1 cellular context compared by ENCODE assay signal in genomic region chr2:130791617-130791939, GRCh38.
A peak's percentile ranks its signal among the peaks of the same experiment; 100 is the strongest.
TF ChIP-seq lines count a peak whose summit lies in the region.

No MANE protein-coding gene starts in this region.

TF ChIP-seq in GM12878, 131 proteins besides CTCF, POLR2A, EP300 and RAD21:
- TF ChIP-seq MYB (IDR thresholded peaks at IDR 0.05; ENCODE audit: borderline replicate concordance, low read depth, low read length): no peak
- no peak for TF ChIP-seq GATAD2B (conservative IDR thresholded peaks at IDR 0.05; ENCODE audit: low read depth)
- TF ChIP-seq HSF1 (IDR thresholded peaks at IDR 0.05; ENCODE audit: low read depth, low read length): no peak
- TF ChIP-seq, protein P1, sequence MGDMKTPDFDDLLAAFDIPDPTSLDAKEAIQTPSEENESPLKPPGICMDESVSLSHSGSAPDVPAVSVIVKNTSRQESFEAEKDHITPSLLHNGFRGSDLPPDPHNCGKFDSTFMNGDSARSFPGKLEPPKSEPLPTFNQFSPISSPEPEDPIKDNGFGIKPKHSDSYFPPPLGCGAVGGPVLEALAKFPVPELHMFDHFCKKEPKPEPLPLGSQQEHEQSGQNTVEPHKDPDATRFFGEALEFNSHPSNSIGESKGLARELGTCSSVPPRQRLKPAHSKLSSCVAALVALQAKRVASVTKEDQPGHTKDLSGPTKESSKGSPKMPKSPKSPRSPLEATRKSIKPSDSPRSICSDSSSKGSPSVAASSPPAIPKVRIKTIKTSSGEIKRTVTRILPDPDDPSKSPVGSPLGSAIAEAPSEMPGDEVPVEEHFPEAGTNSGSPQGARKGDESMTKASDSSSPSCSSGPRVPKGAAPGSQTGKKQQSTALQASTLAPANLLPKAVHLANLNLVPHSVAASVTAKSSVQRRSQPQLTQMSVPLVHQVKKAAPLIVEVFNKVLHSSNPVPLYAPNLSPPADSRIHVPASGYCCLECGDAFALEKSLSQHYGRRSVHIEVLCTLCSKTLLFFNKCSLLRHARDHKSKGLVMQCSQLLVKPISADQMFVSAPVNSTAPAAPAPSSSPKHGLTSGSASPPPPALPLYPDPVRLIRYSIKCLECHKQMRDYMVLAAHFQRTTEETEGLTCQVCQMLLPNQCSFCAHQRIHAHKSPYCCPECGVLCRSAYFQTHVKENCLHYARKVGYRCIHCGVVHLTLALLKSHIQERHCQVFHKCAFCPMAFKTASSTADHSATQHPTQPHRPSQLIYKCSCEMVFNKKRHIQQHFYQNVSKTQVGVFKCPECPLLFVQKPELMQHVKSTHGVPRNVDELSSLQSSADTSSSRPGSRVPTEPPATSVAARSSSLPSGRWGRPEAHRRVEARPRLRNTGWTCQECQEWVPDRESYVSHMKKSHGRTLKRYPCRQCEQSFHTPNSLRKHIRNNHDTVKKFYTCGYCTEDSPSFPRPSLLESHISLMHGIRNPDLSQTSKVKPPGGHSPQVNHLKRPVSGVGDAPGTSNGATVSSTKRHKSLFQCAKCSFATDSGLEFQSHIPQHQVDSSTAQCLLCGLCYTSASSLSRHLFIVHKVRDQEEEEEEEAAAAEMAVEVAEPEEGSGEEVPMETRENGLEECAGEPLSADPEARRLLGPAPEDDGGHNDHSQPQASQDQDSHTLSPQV (IDR thresholded peaks at IDR 0.05): no peak
- TF ChIP-seq NFIC (IDR thresholded peaks at IDR 0.05; ENCODE audit: low read depth, low read length): no peak
- no peak for TF ChIP-seq ZBTB4 (CRISPR knock-in tag; IDR thresholded peaks at IDR 0.05)
- peak in 1 of 2 experiments; percentile 31; a peak in 1 of 4 replicates for TF ChIP-seq BHLHE40 (IDR thresholded peaks at IDR 0.05; ENCODE audit: borderline replicate concordance in 1 of 2, low read depth in 2 of 2, low read length in 1 of 2)
- no peak for TF ChIP-seq NKRF (conservative IDR thresholded peaks at IDR 0.05)
- no peak for TF ChIP-seq IKZF1 (conservative IDR thresholded peaks at IDR 0.05)
- TF ChIP-seq, protein P2, sequence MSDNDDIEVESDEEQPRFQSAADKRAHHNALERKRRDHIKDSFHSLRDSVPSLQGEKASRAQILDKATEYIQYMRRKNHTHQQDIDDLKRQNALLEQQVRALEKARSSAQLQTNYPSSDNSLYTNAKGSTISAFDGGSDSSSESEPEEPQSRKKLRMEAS (IDR thresholded peaks at IDR 0.05; ENCODE audit: low read depth, low read length): no peak
- peak; percentile 78 for TF ChIP-seq RAD51 (IDR thresholded peaks at IDR 0.05)
- TF ChIP-seq WRNIP1 (IDR thresholded peaks at IDR 0.05; ENCODE audit: borderline replicate concordance, low read depth, low read length): no peak
